Comparison of ENCODE assay signal across 24 cellular contexts in the genomic region with DNA sequence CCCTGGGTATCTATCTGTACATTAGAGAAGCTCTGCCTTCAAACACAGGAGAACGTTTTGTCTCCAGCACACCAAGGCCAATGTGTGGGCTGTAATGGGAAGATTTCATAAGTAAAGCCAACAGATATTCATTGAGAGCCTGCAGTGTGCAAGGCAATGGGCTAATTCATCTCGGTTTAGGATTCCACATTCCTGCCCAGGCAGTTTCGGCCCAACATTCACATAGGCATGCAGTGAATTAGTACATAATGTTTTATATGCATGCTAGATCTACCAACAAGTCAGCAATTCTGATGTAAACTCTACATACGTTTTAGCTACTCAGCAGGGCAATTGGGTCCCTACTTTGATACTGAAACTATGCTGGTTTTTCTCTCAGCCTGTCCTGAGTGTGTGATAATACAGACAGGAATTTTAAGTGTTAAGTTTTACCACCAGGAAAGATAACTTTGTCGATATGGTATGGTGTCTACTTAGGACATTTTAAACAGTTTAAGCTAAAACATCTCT.
"Had no signal": no experiment of that assay in that cellular context is flagged by ENCODE, and none has a peak within 500 bp of the region (broad histone marks: within the 10 kb centered on the region; RNA-seq: fewer than 3 reads in every experiment).

No MANE protein-coding gene starts in this region.

- H3K4me3 ChIP-seq: spleen, transverse colon, uterus had no signal

- DNase-seq: activated CD4-positive, alpha-beta T cell treated with anti-CD3 and anti-CD28 coated beads, Interleukin-2, amount 10 ng/mL, durations not matched to agents 7 days and 5 days; activated CD4-positive, CD25-positive, alpha-beta regulatory T cell treated with anti-CD3 and anti-CD28 coated beads, Interleukin-2, amount 50 U/mL, for 72 hours; activated CD8-positive, alpha-beta memory T cell treated with anti-CD3 and anti-CD28 coated beads, Interleukin-2, amount 10 ng/mL, durations not matched to agents 7 days and 5 days; activated CD8-positive, alpha-beta T cell treated with anti-CD3 and anti-CD28 coated beads for 36 hours; activated gamma-delta T cell; activated naive CD4-positive, alpha-beta T cell treated with anti-CD3 and anti-CD28 coated beads, Interleukin-2, amount 50 U/mL, for 16 hours; activated naive CD8-positive, alpha-beta T cell treated with anti-CD3 and anti-CD28 coated beads, Interleukin-2, amount 50 U/mL, for 24 hours; activated T-cell treated with anti-CD3 and anti-CD28 coated beads for 4 hours; cerebellar nuclear complex; effector CD8-positive, alpha-beta T cell; erythroblast; head of caudate nucleus; hypothalamus; naive thymus-derived CD8-positive, alpha-beta T cell; spleen; stimulated activated CD4-positive, alpha-beta T cell treated with anti-CD3 and anti-CD28 coated beads, Interleukin-4, amount 100 ng/mL, for 1 hour; stimulated activated naive CD4-positive, alpha-beta T cell treated with Interleukin-2 at 50 U/mL for 16 hours; T-helper 1 cell; transverse colon; uterus; WERI-Rb-1 had no signal

- H3K36me3 ChIP-seq: uterus, WERI-Rb-1 had no signal

- H3K9me3 ChIP-seq: spleen, transverse colon, uterus had no signal

- ATAC-seq: activated CD8-positive, alpha-beta memory T cell treated with anti-CD3 and anti-CD28 coated beads, Interleukin-2, amount 10 ng/mL, durations not matched to agents 7 days and 5 days; activated CD8-positive, alpha-beta T cell treated with anti-CD3 and anti-CD28 coated beads for 36 hours; activated naive CD8-positive, alpha-beta T cell treated with anti-CD3 and anti-CD28 coated beads, Interleukin-2, amount 50 U/mL, for 24 hours; naive thymus-derived CD8-positive, alpha-beta T cell had no signal

- H3K27ac ChIP-seq: spleen, uterus, WERI-Rb-1 had no signal

- H3K27me3 ChIP-seq: spleen, transverse colon, uterus had no signal

- FAIRE-seq: astrocyte, frontal cortex, TTC549 had no signal
